In the genomic region with DNA sequence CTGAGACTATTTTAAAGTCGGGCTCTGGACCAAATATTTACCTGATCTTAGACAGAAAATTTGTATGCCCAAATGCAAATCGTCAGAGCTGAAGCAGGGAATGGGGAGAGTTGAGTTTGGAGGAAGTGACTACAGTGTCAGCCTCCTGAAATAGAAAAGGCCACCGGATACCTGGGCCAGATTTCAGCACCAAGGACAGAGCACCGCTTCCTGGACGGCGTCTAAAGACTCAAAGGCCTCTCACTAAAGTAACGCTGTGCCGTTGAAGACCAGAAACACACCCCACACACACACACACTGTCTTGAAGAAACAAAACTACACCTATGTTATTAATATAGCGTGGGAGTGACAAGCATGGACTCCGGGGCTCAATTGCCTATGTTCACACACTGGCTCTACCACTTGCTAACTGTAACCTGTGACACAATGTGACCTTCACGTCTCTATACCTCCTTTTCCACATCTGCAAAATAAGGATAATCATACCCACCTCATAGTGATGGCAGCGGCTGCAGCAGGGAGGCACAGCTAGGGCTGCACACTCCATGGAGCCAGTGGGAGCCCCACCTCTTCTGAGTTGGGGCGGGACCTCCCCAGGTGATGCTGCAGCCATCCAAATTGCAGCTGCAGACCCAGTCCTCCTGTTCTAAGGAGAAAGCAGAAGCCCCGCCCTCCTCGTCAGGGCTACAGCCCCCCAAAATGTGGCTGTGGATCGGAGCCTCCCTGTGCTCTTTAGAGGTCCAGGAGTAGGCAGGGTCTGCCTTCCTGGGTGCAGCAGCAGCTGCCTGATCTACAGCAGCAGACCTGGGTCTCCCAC, we compare ENCODE assay signal across 8 cellular contexts. TPM values are rescaled to one million over a fixed set of nuclear protein-coding genes. Genes with fewer than 3 reads are reported as not detected.
DNase-seq lines count a peak whose midpoint lies in the region; ATAC-seq, FAIRE-seq and TF ChIP-seq lines count a peak whose summit lies in the region.

No MANE protein-coding gene starts in this region.

- TF ChIP-seq CTCF in neural cell (IDR thresholded peaks at IDR 0.05; ENCODE audit: poor library complexity, severe bottlenecking), result no peak

- no peak for TF ChIP-seq RAD21 in neural cell (conservative IDR thresholded peaks at IDR 0.05)

- no peaks in the 10 kb centered on the region for H3F3A ChIP-seq in neural cell (ENCODE audit: insufficient read depth, low read length, poor library complexity, severe bottlenecking)

- no peaks in the 10 kb centered on the region for H3K9me3 ChIP-seq in neural cell (ENCODE audit: low read length)

- DNase-seq in AG08395 (ENCODE audit: low spot score) (peak; percentile 54), HTR-8/SVneo (ENCODE audit: insufficient read length, low spot score) (peak; percentile 60), ecto neural progenitor cell (ENCODE audit: low spot score) (peak; percentile 90), NCI-H1417 (lab: John Stamatoyannopoulos, UW) (no peak), NCI-H1092 treated with DMSO at 0.1 percent for 48 hours (lab: John Stamatoyannopoulos, UW) (no peak)
- peak; percentile 40 to 54 for DNase-seq in activated CD4-positive, alpha-beta T cell treated with anti-CD3 and anti-CD28 coated beads for 4 hours

- H3K9me2 ChIP-seq in neural cell (ENCODE audit: insufficient read depth, low read length), result no peaks in the 10 kb centered on the region

- no peak for FAIRE-seq in HTR-8/SVneo (lab: Jason Lieb, UNC)

- ATAC-seq in GM21717 (IDR thresholded peaks at IDR 0.05; ENCODE audit: unreplicated experiment), result no peak

- no peak overlapping the region for H3K4me2 ChIP-seq in neural cell (ENCODE audit: low read length)

- no peaks in the 10 kb centered on the region for H3K79me2 ChIP-seq in neural cell (replicated peaks; ENCODE audit: insufficient read depth, low read length)

- peaks cover 31% of the 10 kb centered on the region for H3K27me3 ChIP-seq in neural cell (ENCODE audit: insufficient read depth, low read depth, low read length)

- H2AFZ ChIP-seq in neural cell (ENCODE audit: low read depth, low read length), result no peak overlapping the region

- TF ChIP-seq EP300 in neural cell (conservative IDR thresholded peaks at IDR 0.05; ENCODE audit: poor library complexity, severe bottlenecking), result no peak

- H3K27ac ChIP-seq in neural cell (ENCODE audit: low read length), result no peak overlapping the region

- H4K20me1 ChIP-seq in neural cell (ENCODE audit: insufficient read depth), result no peaks in the 10 kb centered on the region

- H3K36me3 ChIP-seq in neural cell (ENCODE audit: insufficient read depth, low read length), result no peaks in the 10 kb centered on the region

- no peak overlapping the region for H3K9ac ChIP-seq in neural cell (ENCODE audit: low read length)

- no peak overlapping the region for H3K4me3 ChIP-seq in neural cell (ENCODE audit: low read length)

TF ChIP-seq in neural cell, 6 proteins besides CTCF, POLR2A, EP300 and RAD21:
- TF ChIP-seq SMC3 (conservative IDR thresholded peaks at IDR 0.05; ENCODE audit: poor library complexity) (no peak), REST (IDR thresholded peaks at IDR 0.05; ENCODE audit: borderline replicate concordance) (peak; percentile 77)

RNA-seq across cellular contexts. Expression of gene KRT76, which starts 35.6 kb away (rescaled TPM):
- not detected in 2 replicates for polyA plus RNA-seq in neural cell
- not detected in 2 replicates for polyA minus RNA-seq in neural cell

RNA-seq across cellular contexts. Expression of gene KRT77, which starts 38.3 kb away (rescaled TPM):
- not detected in 2 replicates for polyA plus RNA-seq in neural cell
- polyA minus RNA-seq in neural cell, result not detected in 2 replicates

RNA-seq across cellular contexts. Expression of gene KRT3, which starts 54.3 kb away (rescaled TPM):
- polyA plus RNA-seq in neural cell, result not detected in 2 replicates
- polyA minus RNA-seq in neural cell, result not detected in 2 replicates

Comparison
In these comparisons a context has a peak if more than half of its experiments do, and no peak if none do; other contexts are left out.
1. DNase-seq: peak in AG08395 (single experiment), HTR-8/SVneo (single experiment), activated CD4-positive, alpha-beta T cell treated with anti-CD3 and anti-CD28 coated beads for 4 hours (2 of 2) and ecto neural progenitor cell (single experiment); none in NCI-H1417 (0 of 3) and NCI-H1092 treated with DMSO at 0.1 percent for 48 hours (single experiment).